18 cellular contexts compared by ENCODE assay signal in the genomic region with DNA sequence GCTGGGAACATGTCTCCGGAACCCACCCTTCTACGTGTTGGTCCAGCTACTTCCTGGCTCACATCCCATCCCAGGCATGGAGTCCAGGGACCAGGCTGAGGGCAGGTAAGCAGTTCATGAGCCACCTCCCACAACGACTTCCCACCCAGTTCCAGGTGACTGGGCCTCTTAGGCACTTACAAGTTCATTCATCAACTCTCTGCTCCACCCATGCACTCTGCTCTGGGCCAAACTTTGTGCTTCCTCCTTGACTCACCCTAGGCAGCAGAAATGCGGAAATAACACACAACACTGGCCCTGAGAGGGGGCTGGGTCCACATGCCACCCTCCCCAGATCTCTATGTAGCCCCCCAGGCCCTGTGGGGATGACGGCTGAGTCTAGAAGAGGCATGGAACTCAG. TPM values are rescaled to one million over a fixed set of nuclear protein-coding genes. Genes with fewer than 3 reads are reported as not detected.
A peak's percentile ranks its signal among the peaks of the same experiment; 100 is the strongest.
DNase-seq lines count a peak whose midpoint lies in the region; ATAC-seq and TF ChIP-seq lines count a peak whose summit lies in the region.
"Had no signal": no experiment of that assay in that cellular context is flagged by ENCODE, and none has a peak within 500 bp of the region (broad histone marks: within the 10 kb centered on the region; RNA-seq: fewer than 3 reads in every experiment).

No MANE protein-coding gene starts in this region.

- TF ChIP-seq POLR2A in Raji (IDR thresholded peaks at IDR 0.05; ENCODE audit: insufficient read depth, low read depth, low read length), result peak; percentile 38; the same call in 1 of the 2 replicates

- no peak overlapping the region for H3K4me3 Mint-ChIP-seq in effector memory CD8-positive, alpha-beta T cell

- peak; percentile 42 for ATAC-seq in Right ventricle myocardium superior (ENCODE audit: poor library complexity)
- peak; percentile 73 for ATAC-seq in left lung
- ATAC-seq in GM21825 (IDR thresholded peaks at IDR 0.05; ENCODE audit: unreplicated experiment), result no peak
- no peak for ATAC-seq in effector memory CD8-positive, alpha-beta T cell (replicated peaks)
- ATAC-seq: body of pancreas had no signal

- H3K9me3 ChIP-seq in left ventricle myocardium inferior (replicated peaks) (peaks cover 10% of the 10 kb centered on the region), left lung (no peaks in the 10 kb centered on the region)
- H3K9me3 ChIP-seq: body of pancreas, right lobe of liver, SJSA1, testis had no signal

- H3K27ac ChIP-seq in left ventricle myocardium inferior (replicated peaks) (no peak overlapping the region), left lung (no peak overlapping the region)
- H3K27ac ChIP-seq: body of pancreas, right lobe of liver, SJSA1, testis had no signal

- intact Hi-C loops in Right ventricle myocardium superior (cut with DNase I) (loop anchor here (2.0 to 5.0 kb wide), 2 partner anchors 45 to 141 kb away; no protein-coding TSS in a partner anchor), left ventricle myocardium inferior (cut with micrococcal nuclease) (loop anchor here (5.0 to 10.0 kb wide), 2 partner anchors 46 to 139 kb away; no protein-coding TSS in a partner anchor), left lung (cut with DNase I) (loop anchor here in 1 of 2 donors (10.0 kb wide), 1 partner anchor 49 kb away; a partner anchor contains a TSS)

- H3K4me3 ChIP-seq in left ventricle myocardium inferior, result no peak overlapping the region
- H3K4me3 ChIP-seq in left lung, result no peak overlapping the region
- H3K4me3 ChIP-seq: body of pancreas, right lobe of liver, SJSA1, testis had no signal

- H3K36me3 ChIP-seq in left ventricle myocardium inferior, result no peaks in the 10 kb centered on the region
- H3K36me3 ChIP-seq in left lung, result peaks cover 0 to 10% of the 10 kb centered on the region in 2 donors
- H3K36me3 ChIP-seq: right lobe of liver, SJSA1 had no signal

- H3K4me1 ChIP-seq in left ventricle myocardium inferior (no peaks in the 10 kb centered on the region), left lung (no peaks in the 10 kb centered on the region)
- H3K4me1 ChIP-seq: right lobe of liver, SJSA1, testis had no signal

- DNase-seq in Right ventricle myocardium superior (no peak), left ventricle myocardium inferior (no peak), left lung (peak in 1 of 2 donors; percentile 61), ureter (ENCODE audit: low spot score) (peak; percentile 86), NCI-H774 (lab: John Stamatoyannopoulos, UW) (no peak)
- no peak for DNase-seq in effector memory CD8-positive, alpha-beta T cell
- DNase-seq: activated CD4-positive, CD25-positive, alpha-beta regulatory T cell treated with anti-CD3 and anti-CD28 coated beads, Interleukin-2, amount 50 U/mL, for 72 hours; DMS153; HCEC 1CT; hypothalamus; NCI-H2171 treated with DMSO at 0.1 percent for 48 hours; right lobe of liver; testis had no signal

- TF ChIP-seq CTCF in left ventricle myocardium inferior (IDR thresholded peaks at IDR 0.05; ENCODE audit: borderline replicate concordance) (no peak), left lung (IDR thresholded peaks at IDR 0.05) (no peak)

- H3K36me3 Mint-ChIP-seq in effector memory CD8-positive, alpha-beta T cell (ENCODE audit: insufficient read depth), result peaks cover 8% of the 10 kb centered on the region

- H3K27me3 ChIP-seq in left ventricle myocardium inferior (ENCODE audit: low read depth), result peaks cover 30% of the 10 kb centered on the region
- peaks cover 0 to 26% of the 10 kb centered on the region in 2 donors for H3K27me3 ChIP-seq in left lung
- H3K27me3 ChIP-seq: body of pancreas, right lobe of liver, testis had no signal

- peaks cover 16 to 45% of the 10 kb centered on the region in 2 donors for H3K27me3 Mint-ChIP-seq in effector memory CD8-positive, alpha-beta T cell

- no peaks in the 10 kb centered on the region for H3K9me3 Mint-ChIP-seq in effector memory CD8-positive, alpha-beta T cell

- peaks cover 3 to 6% of the 10 kb centered on the region in 2 donors for H3K4me1 Mint-ChIP-seq in effector memory CD8-positive, alpha-beta T cell (ENCODE audit: low read depth in 2 of 2)

- H3K27ac Mint-ChIP-seq in effector memory CD8-positive, alpha-beta T cell, result no peak overlapping the region

RNA-seq across cellular contexts. Expression of a gene that starts 20.5 kb away (rescaled TPM):
- total RNA-seq in Right ventricle myocardium superior, result 0.35 TPM
- 0.49 TPM for total RNA-seq in left ventricle myocardium inferior
- total RNA-seq in left lung, result 1 to 10 TPM; 3.0 to 5.8 TPM
- 5.9 TPM for total RNA-seq in ureter

RNA-seq across cellular contexts. Expression of a gene that starts 27.5 kb away (rescaled TPM):
- total RNA-seq in Right ventricle myocardium superior, result 1.8 TPM
- 2.4 TPM for total RNA-seq in left ventricle myocardium inferior
- 10 to 100 TPM in 1 of 2 donors, 1 to 10 TPM in 1; 3.7 to 11.3 TPM for total RNA-seq in left lung
- total RNA-seq in ureter, result 3.0 TPM
- total RNA-seq: A673, SJSA1 had no signal

RNA-seq across cellular contexts. Expression of a gene that starts 27.7 kb away (rescaled TPM):
- total RNA-seq in Right ventricle myocardium superior, result 107 TPM
- total RNA-seq in left ventricle myocardium inferior, result 107 TPM
- 100 to 1,000 TPM; 179 to 232 TPM for total RNA-seq in left lung
- 94.9 TPM for total RNA-seq in ureter

RNA-seq across cellular contexts. Expression of a gene that starts 49.9 kb away (rescaled TPM):
- total RNA-seq in Right ventricle myocardium superior (26.7 TPM), left ventricle myocardium inferior (37.4 TPM), left lung (1 to 10 TPM; 3.1 to 4.4 TPM), ureter (6.1 TPM)

Comparison
In these comparisons a context has a peak if more than half of its experiments do, and no peak if none do; other contexts are left out.
1. ATAC-seq: peak in Right ventricle myocardium superior (single experiment) and left lung (single experiment); none in GM21825 (single experiment) and effector memory CD8-positive, alpha-beta T cell (single experiment).